In the genomic region with DNA sequence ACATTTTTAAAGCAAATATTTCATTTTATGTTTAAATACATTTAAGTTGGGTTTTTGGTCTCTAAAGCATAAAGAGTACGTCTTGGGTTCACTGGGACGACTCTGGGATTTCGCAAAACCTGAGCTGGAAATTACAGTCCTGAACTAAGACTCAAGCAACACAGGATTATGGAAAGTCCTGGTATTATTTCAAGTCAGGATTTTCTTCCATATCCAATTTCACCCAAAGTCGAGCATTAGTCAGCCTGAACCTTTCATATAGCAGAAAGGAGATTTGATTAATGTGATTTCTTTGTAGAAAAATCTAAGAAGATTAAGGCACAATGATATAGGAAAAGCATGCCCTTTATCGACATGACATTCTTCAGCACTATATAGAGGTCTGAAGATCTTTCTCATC, we compare ENCODE assay signal across 19 cellular contexts.
A peak's percentile ranks its signal among the peaks of the same experiment; 100 is the strongest.
DNase-seq lines count a peak whose midpoint lies in the region; ATAC-seq, FAIRE-seq and TF ChIP-seq lines count a peak whose summit lies in the region.
"Had no signal": no experiment of that assay in that cellular context is flagged by ENCODE, and none has a peak within 500 bp of the region (broad histone marks: within the 10 kb centered on the region; RNA-seq: fewer than 3 reads in every experiment).

No MANE protein-coding gene starts in this region.

- H3K36me3 ChIP-seq in adipocyte (ENCODE audit: control insufficient read depth, insufficient read depth, low read length, severe bottlenecking), result no peaks in the 10 kb centered on the region
- no peaks in the 10 kb centered on the region for H3K36me3 ChIP-seq in upper lobe of left lung
- H3K36me3 ChIP-seq: BLaER1 had no signal

- TF ChIP-seq CTCF in D721Med (IDR thresholded peaks at IDR 0.05; ENCODE audit: insufficient read depth, missing control alignments) (no peak), retinal pigment epithelial cell (conservative IDR thresholded peaks at IDR 0.05; ENCODE audit: low read depth, low read length) (no peak), upper lobe of left lung (IDR thresholded peaks at IDR 0.05) (no peak)

- no peak for TF ChIP-seq EP300 in upper lobe of left lung (IDR thresholded peaks at IDR 0.05)

- DNase-seq in D721Med (ENCODE audit: insufficient read length, low spot score) (no peak), adipocyte (ENCODE audit: low read depth) (peak; percentile 10), retinal pigment epithelial cell (ENCODE audit: low read depth) (peak; percentile 85), NCI-H526 treated with DMSO at 0.1 percent for 48 hours (lab: John Stamatoyannopoulos, UW) (no peak), upper lobe of left lung (no peak), dermis blood vessel endothelial cell (no peak)
- no peak for DNase-seq in stimulated activated CD4-positive, alpha-beta T cell treated with anti-CD3 and anti-CD28 coated beads, Interleukin-4, amount 100 ng/mL, for 24 hours
- DNase-seq: CD8-positive, alpha-beta T cell; DMS153; DMS79; GDM1; GOT3; H7; HFFc6 had no signal

- FAIRE-seq in D721Med (lab: Jason Lieb, UNC), result peak; percentile 98
- FAIRE-seq: GM12892, GM18507 had no signal

- no peak overlapping the region for H3K27ac ChIP-seq in upper lobe of left lung
- H3K27ac ChIP-seq: BLaER1, HL-60 had no signal

- H3K27me3 ChIP-seq in adipocyte (replicated peaks; ENCODE audit: control insufficient read depth, insufficient read depth, low read length) (no peaks in the 10 kb centered on the region), upper lobe of left lung (no peaks in the 10 kb centered on the region)
- H3K27me3 ChIP-seq: BLaER1 had no signal

- no peak overlapping the region for H3K9ac ChIP-seq in adipocyte (ENCODE audit: low read length)
- H3K9ac ChIP-seq: BLaER1 had no signal

- H3K4me3 ChIP-seq in adipocyte (ENCODE audit: low read length) (no peak overlapping the region), retinal pigment epithelial cell (ENCODE audit: low read length) (no peak overlapping the region), upper lobe of left lung (no peak overlapping the region)
- H3K4me3 ChIP-seq: BLaER1 had no signal

- H3K4me1 ChIP-seq in adipocyte (ENCODE audit: control insufficient read depth, insufficient read depth, low read length), result no peaks in the 10 kb centered on the region
- no peaks in the 10 kb centered on the region for H3K4me1 ChIP-seq in upper lobe of left lung
- H3K4me1 ChIP-seq: BLaER1 had no signal

- H3K9me3 ChIP-seq in adipocyte (ENCODE audit: control insufficient read depth, low read length) (no peaks in the 10 kb centered on the region), upper lobe of left lung (no peaks in the 10 kb centered on the region)
- H3K9me3 ChIP-seq: BLaER1 had no signal

- TF ChIP-seq POLR2A in upper lobe of left lung (IDR thresholded peaks at IDR 0.05), result no peak

- ATAC-seq in upper lobe of left lung (ENCODE audit: low FRiP score in 2 of 2), result no peak
- ATAC-seq: CD8-positive, alpha-beta T cell; HCT116 had no signal

- 80 to 90% methylated on average over 5 of the region's 5 CpGs for WGBS in upper lobe of left lung, 2 donors

Comparison
In these comparisons a context has a peak if more than half of its experiments do, and no peak if none do; other contexts are left out.
1. DNase-seq: peak in adipocyte (single experiment) and retinal pigment epithelial cell (single experiment); none in D721Med (single experiment), NCI-H526 treated with DMSO at 0.1 percent for 48 hours (single experiment), upper lobe of left lung (0 of 2), dermis blood vessel endothelial cell (single experiment) and stimulated activated CD4-positive, alpha-beta T cell treated with anti-CD3 and anti-CD28 coated beads, Interleukin-4, amount 100 ng/mL, for 24 hours (single experiment).